22 cellular contexts compared by ENCODE assay signal in genomic region chrX:131388293-131388692, GRCh38.
"Had no signal": no experiment of that assay in that cellular context is flagged by ENCODE, and none has a peak within 500 bp of the region (broad histone marks: within the 10 kb centered on the region; RNA-seq: fewer than 3 reads in every experiment).

No MANE protein-coding gene starts in this region.

- H3K79me2 ChIP-seq: hepatocyte had no signal

- FAIRE-seq: endothelial cell of umbilical vein, frontal cortex, islet of Langerhans, keratinocyte had no signal

- H3K27me3 ChIP-seq: esophagus muscularis mucosa, foreskin keratinocyte, gastroesophageal sphincter, hepatocyte, left lung had no signal

- H2AFZ ChIP-seq: hepatocyte had no signal

- H3K9me3 ChIP-seq: gastroesophageal sphincter, lower lobe of right lung had no signal

- H3K4me1 ChIP-seq: esophagus muscularis mucosa, foreskin keratinocyte, gastroesophageal sphincter, heart left ventricle, left lung, lower lobe of right lung had no signal

- H3K27ac ChIP-seq: coronary artery, dorsolateral prefrontal cortex, esophagus muscularis mucosa, foreskin keratinocyte, gastroesophageal sphincter, heart left ventricle, hepatocyte, left lung, lower lobe of right lung had no signal

- H3K4me3 ChIP-seq: coronary artery, dorsolateral prefrontal cortex, esophagus muscularis mucosa, gastroesophageal sphincter, heart left ventricle, hepatocyte, left lung, lower lobe of right lung, mucosa of descending colon had no signal

- H3K36me3 ChIP-seq: esophagus muscularis mucosa, gastroesophageal sphincter, heart left ventricle, left lung, lower lobe of right lung had no signal

- DNase-seq: dermis blood vessel endothelial cell; dorsolateral prefrontal cortex; effector CD4-positive, alpha-beta T cell; effector memory CD4-positive, alpha-beta T cell; foreskin keratinocyte; heart left ventricle; left cardiac atrium; left lung; left ventricle myocardium superior; lower lobe of right lung; mesenchymal stem cell; mucosa of descending colon; naive B cell; naive thymus-derived CD8-positive, alpha-beta T cell had no signal

- H3K4me2 ChIP-seq: hepatocyte had no signal
